ENCODE assay signal across 13 cellular contexts in genomic region chr6:5663739-5664138, GRCh38.
"Had no signal": no experiment of that assay in that cellular context is flagged by ENCODE, and none has a peak within 500 bp of the region (broad histone marks: within the 10 kb centered on the region; RNA-seq: fewer than 3 reads in every experiment).

No MANE protein-coding gene starts in this region.

- DNase-seq: activated T-cell treated with anti-CD3 and anti-CD28 coated beads, Interleukin-2, amount 50 U/mL, for 1 hour; adrenal gland; colonic mucosa; hippocampal formation; left ventricle myocardium inferior; sigmoid colon; stimulated activated CD4-positive, alpha-beta T cell treated with anti-CD3 and anti-CD28 coated beads, Interleukin-4, amount 100 ng/mL, for 24 hours; stimulated activated naive CD4-positive, alpha-beta T cell treated with Interleukin-2 at 50 U/mL for 16 hours had no signal

- H3K27ac ChIP-seq: adrenal gland, ascending aorta, colonic mucosa, esophagus muscularis mucosa, left ventricle myocardium inferior, sigmoid colon had no signal

- H3K4me3 ChIP-seq: adrenal gland, ascending aorta, colonic mucosa, esophagus muscularis mucosa, left ventricle myocardium inferior, sigmoid colon had no signal

- H3K27me3 ChIP-seq: adrenal gland, ascending aorta, colonic mucosa, esophagus muscularis mucosa, sigmoid colon had no signal

- H3K36me3 ChIP-seq: adrenal gland, ascending aorta, colonic mucosa, esophagus muscularis mucosa, left ventricle myocardium inferior, sigmoid colon had no signal

- H3K4me3 Mint-ChIP-seq: activated naive CD8-positive, alpha-beta T cell; neural crest cell; T-helper 1 cell treated with Interleukin-12 subunit alpha and Interleukin-12 subunit beta and Interleukin-4 antibody, amounts not matched to agents 30 μg/mL and 1 μg/mL, for 36 hours had no signal

- H3K27ac Mint-ChIP-seq: T-helper 1 cell treated with Interleukin-12 subunit alpha and Interleukin-12 subunit beta and Interleukin-4 antibody, amounts not matched to agents 30 μg/mL and 1 μg/mL, for 36 hours had no signal

- H3K9me3 Mint-ChIP-seq: neural crest cell had no signal

- H3K27me3 Mint-ChIP-seq: activated naive CD8-positive, alpha-beta T cell had no signal

- H3K9me3 ChIP-seq: adrenal gland, ascending aorta, colonic mucosa, esophagus muscularis mucosa, left ventricle myocardium inferior, sigmoid colon had no signal

- H3K4me1 ChIP-seq: adrenal gland, ascending aorta, colonic mucosa, esophagus muscularis mucosa, left ventricle myocardium inferior, sigmoid colon had no signal
